Comparison of ENCODE assay signal across 8 cellular contexts in the genomic region with DNA sequence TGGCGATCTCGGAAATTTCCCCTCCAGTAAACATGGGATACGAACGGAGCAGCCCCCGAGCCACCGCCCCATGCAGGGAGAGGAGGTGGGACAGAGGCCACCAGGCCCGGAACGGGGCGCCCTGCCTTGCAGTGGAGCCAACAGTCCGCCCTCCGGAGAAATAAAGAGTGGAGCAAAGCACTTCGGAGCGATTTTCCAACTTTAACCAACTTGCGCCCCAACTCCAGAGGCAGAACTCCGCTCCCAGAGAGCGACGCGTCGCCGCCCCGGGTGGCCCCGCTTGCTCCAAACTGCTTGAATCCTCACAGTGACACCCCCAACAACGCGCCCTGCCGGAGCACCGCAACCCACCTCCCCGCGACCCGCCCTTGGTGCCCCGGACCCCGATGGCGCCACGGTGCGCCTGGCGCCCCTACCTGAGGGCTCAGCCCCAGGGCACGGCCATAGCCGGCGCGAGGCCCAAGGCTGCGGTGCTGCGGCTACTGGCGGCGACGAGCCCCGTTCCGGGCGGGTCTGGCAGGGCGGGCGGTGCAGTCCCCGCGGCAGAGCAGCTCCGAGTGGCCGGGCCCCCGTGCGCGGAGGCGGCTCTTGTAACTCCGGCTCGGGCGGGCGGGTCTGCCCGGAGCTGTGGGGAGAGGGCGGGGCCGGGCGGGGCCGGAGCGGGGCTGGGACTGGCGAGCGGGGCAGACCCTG. TPM values are rescaled to one million over a fixed set of nuclear protein-coding genes. Genes with fewer than 3 reads are reported as not detected.
DNase-seq lines count a peak whose midpoint lies in the region; ATAC-seq, FAIRE-seq and TF ChIP-seq lines count a peak whose summit lies in the region.

A gene with protein sequence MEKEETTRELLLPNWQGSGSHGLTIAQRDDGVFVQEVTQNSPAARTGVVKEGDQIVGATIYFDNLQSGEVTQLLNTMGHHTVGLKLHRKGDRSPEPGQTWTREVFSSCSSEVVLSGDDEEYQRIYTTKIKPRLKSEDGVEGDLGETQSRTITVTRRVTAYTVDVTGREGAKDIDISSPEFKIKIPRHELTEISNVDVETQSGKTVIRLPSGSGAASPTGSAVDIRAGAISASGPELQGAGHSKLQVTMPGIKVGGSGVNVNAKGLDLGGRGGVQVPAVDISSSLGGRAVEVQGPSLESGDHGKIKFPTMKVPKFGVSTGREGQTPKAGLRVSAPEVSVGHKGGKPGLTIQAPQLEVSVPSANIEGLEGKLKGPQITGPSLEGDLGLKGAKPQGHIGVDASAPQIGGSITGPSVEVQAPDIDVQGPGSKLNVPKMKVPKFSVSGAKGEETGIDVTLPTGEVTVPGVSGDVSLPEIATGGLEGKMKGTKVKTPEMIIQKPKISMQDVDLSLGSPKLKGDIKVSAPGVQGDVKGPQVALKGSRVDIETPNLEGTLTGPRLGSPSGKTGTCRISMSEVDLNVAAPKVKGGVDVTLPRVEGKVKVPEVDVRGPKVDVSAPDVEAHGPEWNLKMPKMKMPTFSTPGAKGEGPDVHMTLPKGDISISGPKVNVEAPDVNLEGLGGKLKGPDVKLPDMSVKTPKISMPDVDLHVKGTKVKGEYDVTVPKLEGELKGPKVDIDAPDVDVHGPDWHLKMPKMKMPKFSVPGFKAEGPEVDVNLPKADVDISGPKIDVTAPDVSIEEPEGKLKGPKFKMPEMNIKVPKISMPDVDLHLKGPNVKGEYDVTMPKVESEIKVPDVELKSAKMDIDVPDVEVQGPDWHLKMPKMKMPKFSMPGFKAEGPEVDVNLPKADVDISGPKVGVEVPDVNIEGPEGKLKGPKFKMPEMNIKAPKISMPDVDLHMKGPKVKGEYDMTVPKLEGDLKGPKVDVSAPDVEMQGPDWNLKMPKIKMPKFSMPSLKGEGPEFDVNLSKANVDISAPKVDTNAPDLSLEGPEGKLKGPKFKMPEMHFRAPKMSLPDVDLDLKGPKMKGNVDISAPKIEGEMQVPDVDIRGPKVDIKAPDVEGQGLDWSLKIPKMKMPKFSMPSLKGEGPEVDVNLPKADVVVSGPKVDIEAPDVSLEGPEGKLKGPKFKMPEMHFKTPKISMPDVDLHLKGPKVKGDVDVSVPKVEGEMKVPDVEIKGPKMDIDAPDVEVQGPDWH (N-terminal part only) (minus strand): TSS at position 563 of the 693 bp plus-strand sequence. CDS start 10,708 bp downstream, outside the sequence.

- H3K4me1 Mint-ChIP-seq in activated naive CD8-positive, alpha-beta T cell treated with anti-CD3 and anti-CD28 coated beads, Interleukin-2, amount 50 U/mL, for 24 hours, result peaks cover 78% of the 10 kb centered on the region

- no peak for FAIRE-seq in pancreas (lab: Jason Lieb, UNC)

- peaks cover 29 to 51% (median 36%) of the 10 kb centered on the region in 3 donors for H3K4me1 ChIP-seq in pancreas

- intact Hi-C loops in Right ventricle myocardium superior (cut with DNase I) (loop anchor here (5.0 kb wide), 1 partner anchor 149 kb away; no protein-coding TSS in a partner anchor), pancreas (cut with DNase I) (loop anchor here in 1 of 3 donors (5.0 kb wide), 1 partner anchor 124 kb away; no protein-coding TSS in a partner anchor)

- no peak for TF ChIP-seq CTCF in pancreas (IDR thresholded peaks at IDR 0.05)

- 0 to 1% methylated on average over 60 to 69 of the region's 69 CpGs for WGBS in pancreas, 2 donors

- H3K27ac ChIP-seq in pancreas, result peak within 1 kb of the TSS; percentile 77 to 93 (median 87)

- H3K27me3 Mint-ChIP-seq in activated naive CD8-positive, alpha-beta T cell treated with anti-CD3 and anti-CD28 coated beads, Interleukin-2, amount 50 U/mL, for 24 hours, result peaks cover 12% of the 10 kb centered on the region

- H3K36me3 ChIP-seq in pancreas, result no peaks in the 10 kb centered on the region

- in situ Hi-C loops in SK-MEL-5 (cut with HindIII; ENCODE audit: low pct_unique_long_range_greater_than_20kb, low sequenced_read_pairs), result no loop called here

- no peaks in the 10 kb centered on the region for H3K9me3 Mint-ChIP-seq in activated naive CD8-positive, alpha-beta T cell treated with anti-CD3 and anti-CD28 coated beads, Interleukin-2, amount 50 U/mL, for 24 hours

- H3K4me3 Mint-ChIP-seq in activated naive CD8-positive, alpha-beta T cell treated with anti-CD3 and anti-CD28 coated beads, Interleukin-2, amount 50 U/mL, for 24 hours, result peak within 1 kb of the TSS; percentile 87

- ATAC-seq in activated naive CD8-positive, alpha-beta T cell treated with anti-CD3 and anti-CD28 coated beads, Interleukin-2, amount 50 U/mL, for 24 hours, result peak; percentile 22
- peak; percentile 77 for ATAC-seq in Right ventricle myocardium superior (ENCODE audit: poor library complexity)
- peak; percentile 59 to 69 (median 63) for ATAC-seq in pancreas

- H3K27ac Mint-ChIP-seq in activated naive CD8-positive, alpha-beta T cell treated with anti-CD3 and anti-CD28 coated beads, Interleukin-2, amount 50 U/mL, for 24 hours, result peak within 1 kb of the TSS; percentile 68

- H3K27me3 ChIP-seq in pancreas, result no peaks in the 10 kb centered on the region

- DNase-seq in Ammon's horn (ENCODE audit: low spot score) (peak; percentile 50), HCEC 1CT (peak; percentile 64), SK-MEL-5 (ENCODE audit: low read depth, low spot score) (no peak), Right ventricle myocardium superior (peak; percentile 93), pancreas (peak; percentile 69 to 91 (median 81)), COR-L47 (lab: John Stamatoyannopoulos, UW) (no peak), NCI-H1048 (lab: John Stamatoyannopoulos, UW) (no peak)
- peak; percentile 74 for DNase-seq in activated naive CD8-positive, alpha-beta T cell treated with anti-CD3 and anti-CD28 coated beads, Interleukin-2, amount 50 U/mL, for 24 hours

- peak within 1 kb of the TSS; percentile 43 to 97 (median 86) for H3K4me3 ChIP-seq in pancreas

- no peaks in the 10 kb centered on the region for H3K9me3 ChIP-seq in pancreas

- peaks cover 1% of the 10 kb centered on the region for H3K36me3 Mint-ChIP-seq in activated naive CD8-positive, alpha-beta T cell treated with anti-CD3 and anti-CD28 coated beads, Interleukin-2, amount 50 U/mL, for 24 hours (ENCODE audit: low read depth)

RNA-seq across cellular contexts. Expression of the gene that starts here (rescaled TPM):
- 11.3 and 14.3 TPM in 2 replicates for total RNA-seq in SK-MEL-5 (2014; rRNA removed; shearing (Covaris generic))
- 8.3 and 13.9 TPM in 2 replicates for polyA plus RNA-seq in SK-MEL-5 (2015; cell fraction: cytosol; rRNA removed)
- polyA plus RNA-seq in SK-MEL-5 (2015; cell fraction: nucleus; rRNA removed), result 27.3 and 58.8 TPM in 2 replicates
- total RNA-seq in Right ventricle myocardium superior, result 318 TPM
- 100 to 1,000 TPM in 1 of 6 donors, 10 to 100 TPM in 5; 53.2 to 163 (median 77.2) TPM for total RNA-seq in pancreas
- polyA plus RNA-seq in pancreas, result 10 to 100 TPM; 18.7 to 32.5 TPM

Comparison
In these comparisons a context has a peak if more than half of its experiments do, and no peak if none do; other contexts are left out.
1. DNase-seq: peak in Ammon's horn (single experiment), HCEC 1CT (single experiment), activated naive CD8-positive, alpha-beta T cell treated with anti-CD3 and anti-CD28 coated beads, Interleukin-2, amount 50 U/mL, for 24 hours (single experiment), Right ventricle myocardium superior (single experiment) and pancreas (6 of 6); none in SK-MEL-5 (single experiment), COR-L47 (single experiment) and NCI-H1048 (single experiment).
2. ATAC-seq: peak in every context shown above with its lines; median percentile 77 in Right ventricle myocardium superior; 63 in pancreas; 22 in activated naive CD8-positive, alpha-beta T cell treated with anti-CD3 and anti-CD28 coated beads, Interleukin-2, amount 50 U/mL, for 24 hours.